Comparison of ENCODE assay signal across 8 cellular contexts in the genomic region with DNA sequence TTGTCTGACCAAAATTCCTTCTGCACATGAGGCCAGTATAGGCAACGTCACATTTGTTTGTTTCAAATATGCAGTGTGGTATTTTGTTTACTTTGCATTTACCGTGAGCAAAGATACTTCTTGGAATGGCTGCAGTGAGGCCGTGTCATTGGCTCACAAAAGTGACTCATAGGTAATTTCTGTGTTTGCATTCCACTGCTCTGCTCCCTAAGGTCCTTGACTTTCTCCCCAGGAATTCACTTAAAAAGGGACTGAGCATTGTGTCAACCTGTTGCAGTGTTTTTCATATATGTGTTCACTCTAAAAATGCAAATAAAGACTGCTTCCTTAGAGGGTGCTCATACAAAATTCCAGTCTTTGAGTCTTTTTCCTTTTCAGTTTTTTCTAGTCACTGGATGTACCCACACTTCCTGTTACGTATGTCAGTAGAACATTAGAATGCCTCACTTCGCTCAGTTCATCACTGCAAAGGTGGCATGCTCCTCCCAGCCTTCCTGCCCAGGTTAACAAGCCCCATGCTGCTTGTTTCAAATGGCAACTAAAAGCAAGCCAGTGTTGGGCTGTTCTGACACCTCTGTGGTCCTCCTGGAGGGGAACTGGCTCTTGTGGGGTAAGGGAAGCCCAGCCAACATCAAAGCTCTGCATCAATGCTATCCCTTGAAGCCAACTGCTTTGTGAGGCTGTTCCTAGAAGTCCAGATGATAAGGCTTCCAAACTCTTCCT. TPM values are rescaled to one million over a fixed set of nuclear protein-coding genes. Genes with fewer than 3 reads are reported as not detected.
DNase-seq lines count a peak whose midpoint lies in the region; ATAC-seq and TF ChIP-seq lines count a peak whose summit lies in the region.

No MANE protein-coding gene starts in this region.

- H3K27ac ChIP-seq in VCaP (peak overlapping the region; percentile 54), ovary (peak overlapping the region in 1 of 2 donors; percentile 6)
- H3K27ac ChIP-seq in effector memory CD4-positive, alpha-beta T cell (ENCODE audit: insufficient read depth, low read length, poor library complexity, severe bottlenecking), result peak overlapping the region; percentile 40

- no peaks in the 10 kb centered on the region for H3K27me3 ChIP-seq in effector memory CD4-positive, alpha-beta T cell (replicated peaks; ENCODE audit: control insufficient read depth, insufficient read depth, low read length, poor library complexity, severe bottlenecking)
- H3K27me3 ChIP-seq in ovary, result no peaks in the 10 kb centered on the region

- TF ChIP-seq CTCF in VCaP (conservative IDR thresholded peaks at IDR 0.05) (no peak), ovary (IDR thresholded peaks at IDR 0.05) (no peak)

- intact Hi-C loops in ovary (cut with DNase I), result no loop called here

- ATAC-seq in HG03442 (IDR thresholded peaks at IDR 0.05; ENCODE audit: unreplicated experiment), result no peak
- no peak for ATAC-seq in GM18861 (IDR thresholded peaks at IDR 0.05; ENCODE audit: unreplicated experiment)

- H3K36me3 ChIP-seq in effector memory CD4-positive, alpha-beta T cell (ENCODE audit: control insufficient read depth, insufficient read depth, low read length), result peaks cover 39% of the 10 kb centered on the region
- no peaks in the 10 kb centered on the region for H3K36me3 ChIP-seq in ovary

- WGBS in ovary, 3 donors, result 27 to 28% (median 27%) methylated on average over 5 of the region's 5 CpGs

- H3K4me1 ChIP-seq in effector memory CD4-positive, alpha-beta T cell (ENCODE audit: control insufficient read depth, insufficient read depth, low read length, poor library complexity, severe bottlenecking), result peaks cover 15% of the 10 kb centered on the region
- peaks cover 6% of the 10 kb centered on the region for H3K4me1 ChIP-seq in ovary (ENCODE audit: insufficient read depth)

- DNase-seq in stimulated activated CD4-positive, alpha-beta T cell treated with anti-CD3 and anti-CD28 coated beads, Interleukin-15, amount 100 ng/mL, for 24 hours, result peak; percentile 29
- DNase-seq in stimulated activated CD4-positive, alpha-beta T cell treated with anti-CD3 and anti-CD28 coated beads, Interleukin-1b, Interleukin-23, amount 100 ng/mL, for 48 hours, result no peak
- peak in 1 of 3 donors; percentile 18 for DNase-seq in effector memory CD4-positive, alpha-beta T cell
- DNase-seq in non-pigmented ciliary epithelial cell (ENCODE audit: low read depth) (peak; percentile 83), ovary (no peak)

- no peaks in the 10 kb centered on the region for H3K9me3 ChIP-seq in effector memory CD4-positive, alpha-beta T cell (ENCODE audit: control insufficient read depth, low read length)
- no peaks in the 10 kb centered on the region for H3K9me3 ChIP-seq in ovary

- no peak for TF ChIP-seq POLR2A in ovary (IDR thresholded peaks at IDR 0.05)

- no peak for TF ChIP-seq EP300 in ovary (IDR thresholded peaks at IDR 0.05)

- H3K4me3 ChIP-seq in effector memory CD4-positive, alpha-beta T cell (ENCODE audit: insufficient read depth, low read depth, low read length, poor library complexity, severe bottlenecking), result no peak overlapping the region
- no peak overlapping the region for H3K4me3 ChIP-seq in ovary

RNA-seq across cellular contexts. Expression of gene C12orf76, which starts 9.1 kb away (rescaled TPM):
- total RNA-seq in ovary, result 10 to 100 TPM; 11.6 to 24.9 (median 15.3) TPM
- polyA plus RNA-seq in ovary, result 10 to 100 TPM; 17.8 to 20.5 TPM

RNA-seq across cellular contexts. Expression of gene ANKRD13A, which starts 40.0 kb away (rescaled TPM):
- 10 to 100 TPM; 29.5 to 45.0 (median 35.2) TPM for total RNA-seq in ovary
- 10 to 100 TPM; 18.3 to 53.4 TPM for polyA plus RNA-seq in ovary

RNA-seq across cellular contexts. Expression of gene GIT2, which starts 43.1 kb away (rescaled TPM):
- total RNA-seq in ovary, result 10 to 100 TPM; 26.4 to 58.8 (median 43.7) TPM
- 10 to 100 TPM; 17.4 to 54.1 TPM for polyA plus RNA-seq in ovary

Comparison
In these comparisons a context has a peak if more than half of its experiments do, and no peak if none do; other contexts are left out.
1. DNase-seq: peak in stimulated activated CD4-positive, alpha-beta T cell treated with anti-CD3 and anti-CD28 coated beads, Interleukin-15, amount 100 ng/mL, for 24 hours (single experiment) and non-pigmented ciliary epithelial cell (single experiment); none in stimulated activated CD4-positive, alpha-beta T cell treated with anti-CD3 and anti-CD28 coated beads, Interleukin-1b, Interleukin-23, amount 100 ng/mL, for 48 hours (single experiment) and ovary (0 of 5).